Comparison of ENCODE assay signal across 8 cellular contexts in genomic region chr14:39176263-39177167, GRCh38. TPM values are rescaled to one million over a fixed set of nuclear protein-coding genes. Genes with fewer than 3 reads are reported as not detected.
DNase-seq lines count a peak whose midpoint lies in the region; ATAC-seq and TF ChIP-seq lines count a peak whose summit lies in the region.

No MANE protein-coding gene starts in this region.

- intact Hi-C loops in OCI-LY7 (cut with micrococcal nuclease; ENCODE audit: unreplicated experiment): loop anchor here (10.0 kb wide), 1 partner anchor 1052 kb away; no protein-coding TSS in a partner anchor

- no peaks in the 10 kb centered on the region for H3K27me3 ChIP-seq in CD8-positive, alpha-beta memory T cell (ENCODE audit: insufficient read depth, low read length, poor library complexity, severe bottlenecking)
- H3K27me3 ChIP-seq in osteoblast (ENCODE audit: insufficient read depth, low read length): no peaks in the 10 kb centered on the region

- POLR2A ChIA-PET in CD8-positive, alpha-beta memory T cell (lab: Charles Lee): interaction anchor here (1.7 to 3.2 kb wide), 2 partner anchors 73 to 256 kb away, joined by 4 to 32 read pairs; partner anchors contain the start of gene FBXO33
- POLR2A ChIA-PET in OCI-LY7 (lab: Charles Lee): interaction anchor here (1.0 to 1.3 kb wide), 2 partner anchors 9 to 14 kb away, joined by 4 to 10 read pairs; no protein-coding TSS in a partner anchor

- H4K20me1 ChIP-seq in OCI-LY7 (ENCODE audit: insufficient read depth, low read length): peaks cover 23% of the 10 kb centered on the region
- H4K20me1 ChIP-seq in osteoblast (ENCODE audit: insufficient read depth, low read length): peaks cover 14% of the 10 kb centered on the region

- TF ChIP-seq CTCF in OCI-LY7 (conservative IDR thresholded peaks at IDR 0.05; ENCODE audit: low read length): no peak
- TF ChIP-seq CTCF in endothelial cell (IDR thresholded peaks at IDR 0.05; ENCODE audit: unreplicated experiment): no peak
- TF ChIP-seq CTCF in osteoblast (IDR thresholded peaks at IDR 0.05; ENCODE audit: extremely low read depth, low read depth, low read length): no peak

- no peaks in the 10 kb centered on the region for H3K9me3 ChIP-seq in CD8-positive, alpha-beta memory T cell (ENCODE audit: low read length)
- H3K9me3 ChIP-seq in OCI-LY7 (ENCODE audit: low read length) (no peaks in the 10 kb centered on the region), osteoblast (ENCODE audit: low read depth, low read length) (no peaks in the 10 kb centered on the region)

- ATAC-seq in HG02885 (IDR thresholded peaks at IDR 0.05; ENCODE audit: poor library complexity, unreplicated experiment): no peak

- H2AFZ ChIP-seq in OCI-LY7 (ENCODE audit: low read length) (no peak overlapping the region), osteoblast (ENCODE audit: low read length) (no peak overlapping the region)

- H3K4me1 ChIP-seq in CD8-positive, alpha-beta memory T cell (ENCODE audit: insufficient read depth, low read length): peaks cover 36% of the 10 kb centered on the region
- H3K4me1 ChIP-seq in OCI-LY7 (ENCODE audit: insufficient read depth, low read length, poor library complexity, severe bottlenecking): peaks cover 32% of the 10 kb centered on the region
- H3K4me1 ChIP-seq in osteoblast (ENCODE audit: insufficient read depth, low read length): peaks cover 15% of the 10 kb centered on the region

- no TSS peak for BruUV-seq in OCI-LY7 (replicated peaks; lab: Mats Ljungman, UMichigan)

- H3K4me3 ChIP-seq in CD8-positive, alpha-beta memory T cell (ENCODE audit: low read length): peak overlapping the region; percentile 91
- H3K4me3 ChIP-seq in OCI-LY7 (ENCODE audit: low read depth, low read length, poor library complexity, severe bottlenecking): peak overlapping the region; percentile 98
- H3K4me3 ChIP-seq in osteoblast (ENCODE audit: insufficient read depth, low read length): peak overlapping the region; percentile 89

- peaks cover 0 to 3% of the 10 kb centered on the region in 2 donors for H3K27me3 Mint-ChIP-seq in CD8-positive, alpha-beta memory T cell
- peaks cover 12% of the 10 kb centered on the region for H3K27me3 Mint-ChIP-seq in endothelial cell (ENCODE audit: unreplicated experiment)

- peak overlapping the region; percentile 97 to 100 (median 99) for H3K27ac Mint-ChIP-seq in CD8-positive, alpha-beta memory T cell
- H3K27ac Mint-ChIP-seq in endothelial cell (ENCODE audit: unreplicated experiment): peak overlapping the region; percentile 100

- no peaks in the 10 kb centered on the region for H3K9me2 ChIP-seq in OCI-LY7 (ENCODE audit: insufficient read depth, low read length)

- DNase-seq in CD8-positive, alpha-beta memory T cell: no peak
- no peak for DNase-seq in OCI-LY7 (ENCODE audit: low spot score)
- no peak for DNase-seq in endothelial cell (ENCODE audit: low spot score)
- DNase-seq in osteoblast (ENCODE audit: insufficient read length, low spot score, missing footprints): no peak
- DNase-seq in SHP77 treated with DMSO at 0.1 percent for 48 hours (lab: John Stamatoyannopoulos, UW): no peak
- no peak for DNase-seq in activated gamma-delta T cell (lab: John Stamatoyannopoulos, UW)
- no peak for DNase-seq in HUDEP-2 (lab: John Stamatoyannopoulos, UW; ENCODE audit: unreplicated experiment in 76 of 76)

- H3K4me2 ChIP-seq in OCI-LY7 (ENCODE audit: low read length) (peak overlapping the region; percentile 74), osteoblast (ENCODE audit: insufficient read depth, low read length) (peak overlapping the region; percentile 92)

- no peaks in the 10 kb centered on the region for H3K9me3 Mint-ChIP-seq in CD8-positive, alpha-beta memory T cell
- no peaks in the 10 kb centered on the region for H3K9me3 Mint-ChIP-seq in endothelial cell (ENCODE audit: unreplicated experiment)

- peak overlapping the region; percentile 96 for H3K27ac ChIP-seq in CD8-positive, alpha-beta memory T cell (ENCODE audit: low read depth, low read length)
- peak overlapping the region; percentile 93 for H3K27ac ChIP-seq in OCI-LY7 (ENCODE audit: low read depth, low read length, poor library complexity, severe bottlenecking)
- H3K27ac ChIP-seq in osteoblast (ENCODE audit: low read depth, low read length): peak overlapping the region; percentile 76

- peaks cover 49% of the 10 kb centered on the region for H3K36me3 ChIP-seq in CD8-positive, alpha-beta memory T cell (ENCODE audit: insufficient read depth, low read length)
- peaks cover 64% of the 10 kb centered on the region for H3K36me3 ChIP-seq in OCI-LY7 (ENCODE audit: insufficient read depth, low read length)
- peaks cover 53% of the 10 kb centered on the region for H3K36me3 ChIP-seq in osteoblast (ENCODE audit: insufficient read depth, low read length)

- peaks cover 8 to 46% (median 15%) of the 10 kb centered on the region in 3 donors for H3K36me3 Mint-ChIP-seq in CD8-positive, alpha-beta memory T cell
- peaks cover 37% of the 10 kb centered on the region for H3K36me3 Mint-ChIP-seq in endothelial cell (ENCODE audit: low read depth, unreplicated experiment)

- CTCF ChIA-PET in CD8-positive, alpha-beta memory T cell (lab: Charles Lee): interaction anchor here (0.6 kb wide), 1 partner anchor 130 kb away, joined by 3 read pairs; no protein-coding TSS in a partner anchor
- CTCF ChIA-PET in OCI-LY7 (lab: Charles Lee; ENCODE audit: unreplicated experiment): no interaction called here

- peak overlapping the region; percentile 97 to 100 (median 99) for H3K4me3 Mint-ChIP-seq in CD8-positive, alpha-beta memory T cell
- peak overlapping the region; percentile 100 for H3K4me3 Mint-ChIP-seq in endothelial cell (ENCODE audit: unreplicated experiment)

- peaks cover 35 to 48% (median 44%) of the 10 kb centered on the region in 3 donors for H3K4me1 Mint-ChIP-seq in CD8-positive, alpha-beta memory T cell
- peaks cover 34% of the 10 kb centered on the region for H3K4me1 Mint-ChIP-seq in endothelial cell (ENCODE audit: unreplicated experiment)

- peaks cover 61% of the 10 kb centered on the region for H3K79me2 ChIP-seq in OCI-LY7 (ENCODE audit: insufficient read depth, low read depth, low read length)
- peaks cover 39% of the 10 kb centered on the region for H3K79me2 ChIP-seq in osteoblast (ENCODE audit: insufficient read depth, low read length)

RNA-seq across cellular contexts. Expression of gene PNN, which starts 1.5 kb away (rescaled TPM):
- total RNA-seq in CD8-positive, alpha-beta memory T cell: 10 to 100 TPM; 92.5 to 94.0 TPM
- 29.8 TPM for polyA plus RNA-seq in CD8-positive, alpha-beta memory T cell
- 93.5 and 137 TPM in 2 replicates for total RNA-seq in OCI-LY7 (2014; rRNA removed; shearing (Covaris generic))
- total RNA-seq in OCI-LY7 (2022) (187 and 214 TPM in 2 replicates), endothelial cell (ENCODE audit: unreplicated experiment) (128 TPM), osteoblast (11.5 and 13.4 TPM in 2 replicates)

RNA-seq across cellular contexts. Expression of gene TRAPPC6B, which starts 6.4 kb away (rescaled TPM):
- 10 to 100 TPM; 25.9 to 28.7 TPM for total RNA-seq in CD8-positive, alpha-beta memory T cell
- 14.4 TPM for polyA plus RNA-seq in CD8-positive, alpha-beta memory T cell
- 21.0 and 30.3 TPM in 2 replicates for total RNA-seq in OCI-LY7 (2014; rRNA removed; shearing (Covaris generic))
- total RNA-seq in OCI-LY7 (2022) (27.2 and 30.7 TPM in 2 replicates), endothelial cell (ENCODE audit: unreplicated experiment) (28.5 TPM), osteoblast (25.6 and 26.8 TPM in 2 replicates)

RNA-seq across cellular contexts. Expression of gene MIA2, which starts 57.2 kb away (rescaled TPM):
- total RNA-seq in CD8-positive, alpha-beta memory T cell: 10 to 100 TPM; 19.5 to 21.0 TPM
- polyA plus RNA-seq in CD8-positive, alpha-beta memory T cell: 27.8 TPM
- total RNA-seq in OCI-LY7 (2014; rRNA removed; shearing (Covaris generic)): 16.9 and 20.2 TPM in 2 replicates
- total RNA-seq in OCI-LY7 (2022) (28.3 and 34.4 TPM in 2 replicates), endothelial cell (ENCODE audit: unreplicated experiment) (19.8 TPM), osteoblast (25.0 and 25.3 TPM in 2 replicates)
